Comparison of ENCODE assay signal across 37 cellular contexts in the genomic region with DNA sequence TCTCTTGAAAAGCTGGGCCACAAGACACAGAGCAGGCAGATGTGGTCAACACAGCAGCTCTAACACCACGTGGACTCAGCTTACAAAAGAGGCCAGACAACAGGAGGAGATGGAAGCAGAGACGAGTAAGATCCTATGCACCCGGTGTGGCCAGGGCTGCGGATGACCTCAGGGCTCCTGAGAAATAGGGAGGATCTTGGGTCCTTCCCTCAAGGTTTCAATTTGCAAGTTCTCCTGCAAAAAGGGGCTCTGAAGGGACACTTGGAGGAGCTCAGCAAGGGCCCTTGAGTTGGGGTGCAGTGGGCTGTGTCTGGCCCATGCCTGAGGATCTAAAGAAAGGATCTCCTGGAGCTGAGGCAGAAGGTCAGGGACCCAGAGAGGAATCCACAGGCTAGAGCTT.
"Had no signal": no experiment of that assay in that cellular context is flagged by ENCODE, and none has a peak within 500 bp of the region (broad histone marks: within the 10 kb centered on the region; RNA-seq: fewer than 3 reads in every experiment).

No MANE protein-coding gene starts in this region.

- H3K4me3 Mint-ChIP-seq: activated B cell treated with CpG ODN at 0.5 μM for 24 hours; activated CD4-positive, alpha-beta memory T cell treated with anti-CD3 and anti-CD28 coated beads for 36 hours; activated CD4-positive, alpha-beta T cell treated with anti-CD3 and anti-CD28 coated beads, Interleukin-2, amount 10 ng/mL, durations not matched to agents 24 days and 14 days; activated CD8-positive, alpha-beta T cell treated with anti-CD3 and anti-CD28 coated beads for 36 hours; activated naive CD4-positive, alpha-beta T cell treated with anti-CD3 and anti-CD28 coated beads for 36 hours; activated naive CD8-positive, alpha-beta T cell treated with anti-CD3 and anti-CD28 coated beads for 36 hours; activated T-cell treated with anti-CD3 and anti-CD28 coated beads, Interleukin-2, amount 50 U/mL, for 4 hours; activated T-cell treated with anti-CD3 and anti-CD28 coated beads, Interleukin-2, amount 50 U/mL, for 72 hours; activated T-helper 1 cell treated with anti-CD3 and anti-CD28 coated beads, Interleukin-12 subunit alpha, Interleukin-12 subunit beta, Interleukin-2, Interleukin-4 antibody, amounts not matched to agents 30 ng/mL and 10 ng/mL and 1 ng/mL, durations not matched to agents 14 hours and 24 hours and 36 hours; activated T-helper 17 cell treated with anti-CD3 and anti-CD28 coated beads, Interleukin-2, amount 50 U/mL, for 72 hours; T-helper 1 cell treated with Interleukin-12 subunit alpha and Interleukin-12 subunit beta and Interleukin-4 antibody, amounts not matched to agents 30 μg/mL and 1 μg/mL, for 36 hours; T-helper 2 cell treated with Interferon-gamma antibody and Interleukin-4, amounts not matched to agents 5 μg/mL and 100 μg/mL, for 36 hours had no signal

- H3K36me3 Mint-ChIP-seq: activated CD4-positive, alpha-beta memory T cell treated with anti-CD3 and anti-CD28 coated beads for 36 hours; activated naive CD4-positive, alpha-beta T cell treated with anti-CD3 and anti-CD28 coated beads, Interleukin-2, amount 50 U/mL, for 72 hours; activated naive CD8-positive, alpha-beta T cell treated with anti-CD3 and anti-CD28 coated beads for 36 hours had no signal

- FAIRE-seq: astrocyte, TTC549 had no signal

- H3K36me3 ChIP-seq: adrenal gland, brain microvascular endothelial cell, breast epithelium had no signal

- H3K9me3 Mint-ChIP-seq: activated B cell treated with CpG ODN at 0.5 μM for 24 hours; activated CD4-positive, alpha-beta memory T cell treated with anti-CD3 and anti-CD28 coated beads for 36 hours; activated CD4-positive, alpha-beta T cell treated with anti-CD3 and anti-CD28 coated beads, Interleukin-2, amount 10 ng/mL, durations not matched to agents 24 days and 14 days; activated CD8-positive, alpha-beta T cell treated with anti-CD3 and anti-CD28 coated beads for 36 hours; activated naive CD4-positive, alpha-beta T cell treated with anti-CD3 and anti-CD28 coated beads for 36 hours; activated naive CD4-positive, alpha-beta T cell treated with anti-CD3 and anti-CD28 coated beads, Interleukin-2, amount 50 U/mL, for 72 hours; activated naive CD8-positive, alpha-beta T cell treated with anti-CD3 and anti-CD28 coated beads for 36 hours; activated T-cell treated with anti-CD3 and anti-CD28 coated beads, Interleukin-2, amount 50 U/mL, for 4 hours; activated T-cell treated with anti-CD3 and anti-CD28 coated beads, Interleukin-2, amount 50 U/mL, for 72 hours; activated T-helper 1 cell treated with anti-CD3 and anti-CD28 coated beads, Interleukin-12 subunit alpha, Interleukin-12 subunit beta, Interleukin-2, Interleukin-4 antibody, amounts not matched to agents 30 ng/mL and 10 ng/mL and 1 ng/mL, durations not matched to agents 14 hours and 24 hours and 36 hours; activated T-helper 17 cell treated with anti-CD3 and anti-CD28 coated beads, Interleukin-2, amount 50 U/mL, for 72 hours; T-helper 1 cell treated with Interleukin-12 subunit alpha and Interleukin-12 subunit beta and Interleukin-4 antibody, amounts not matched to agents 30 μg/mL and 1 μg/mL, for 36 hours; T-helper 2 cell treated with Interferon-gamma antibody and Interleukin-4, amounts not matched to agents 5 μg/mL and 100 μg/mL, for 36 hours had no signal

- H3K27me3 ChIP-seq: adrenal gland, body of pancreas, brain microvascular endothelial cell, breast epithelium had no signal

- H3K27me3 Mint-ChIP-seq: activated B cell treated with CpG ODN at 0.5 μM for 24 hours had no signal

- H3K27ac ChIP-seq: adrenal gland, body of pancreas, brain microvascular endothelial cell, breast epithelium, VCaP had no signal

- H3K9me3 ChIP-seq: adrenal gland, body of pancreas, breast epithelium had no signal

- DNase-seq: activated B cell treated with CpG ODN at 0.5 μM for 24 hours; activated CD4-positive, alpha-beta memory T cell treated with anti-CD3 and anti-CD28 coated beads for 36 hours; activated CD4-positive, alpha-beta T cell treated with anti-CD3 and anti-CD28 coated beads for 4 hours; activated CD4-positive, alpha-beta T cell treated with anti-CD3 and anti-CD28 coated beads, Interleukin-2, amount 10 ng/mL, durations not matched to agents 24 days and 14 days; activated CD4-positive, alpha-beta T cell treated with anti-CD3 and anti-CD28 coated beads, Interleukin-2, amount 50 U/mL, for 1 hour; activated CD4-positive, alpha-beta T cell treated with anti-CD3 and anti-CD28 coated beads, Interleukin-2, amount 50 U/mL, for 4 hours; activated CD4-positive, CD25-positive, alpha-beta regulatory T cell treated with anti-CD3 and anti-CD28 coated beads, Interleukin-2, amount 50 U/mL, for 72 hours; activated CD8-positive, alpha-beta memory T cell treated with anti-CD3 and anti-CD28 coated beads, Interleukin-2, amount 50 U/mL, for 4 hours; activated CD8-positive, alpha-beta T cell treated with anti-CD3 and anti-CD28 coated beads for 36 hours; activated effector memory CD4-positive, alpha-beta T cell treated with anti-CD3 and anti-CD28 coated beads, Interleukin-2, amount 50 U/mL, for 16 hours; activated gamma-delta T cell treated with Interleukin-2 at 50 U/mL for 16 hours; activated naive CD4-positive, alpha-beta T cell; activated naive CD4-positive, alpha-beta T cell treated with anti-CD3 and anti-CD28 coated beads for 36 hours; activated naive CD4-positive, alpha-beta T cell treated with anti-CD3 and anti-CD28 coated beads, Interleukin-2, amount 50 U/mL, for 16 hours; activated naive CD8-positive, alpha-beta T cell treated with anti-CD3 and anti-CD28 coated beads for 36 hours; activated T-cell treated with anti-CD3 and anti-CD28 coated beads for 4 hours; activated T-cell treated with anti-CD3 and anti-CD28 coated beads, Interleukin-2, amount 50 U/mL, for 1 hour; activated T-cell treated with anti-CD3 and anti-CD28 coated beads, Interleukin-2, amount 50 U/mL, for 4 hours; activated T-cell treated with anti-CD3 and anti-CD28 coated beads, Interleukin-2, amount 50 U/mL, for 72 hours; amniotic stem cell; aorta; body of pancreas; brain microvascular endothelial cell; central memory CD4-positive, alpha-beta T cell; T-helper 1 cell; T-helper 2 cell; T-helper 9 cell had no signal

- H3K4me3 ChIP-seq: adrenal gland, body of pancreas, breast epithelium had no signal

- ATAC-seq: activated CD8-positive, alpha-beta T cell treated with anti-CD3 and anti-CD28 coated beads for 36 hours; activated naive CD4-positive, alpha-beta T cell treated with anti-CD3 and anti-CD28 coated beads, Interleukin-2, amount 50 U/mL, for 72 hours; activated T-cell treated with anti-CD3 and anti-CD28 coated beads, Interleukin-2, amount 50 U/mL, for 4 hours; activated T-cell treated with anti-CD3 and anti-CD28 coated beads, Interleukin-2, amount 50 U/mL, for 72 hours; activated T-helper 17 cell treated with anti-CD3 and anti-CD28 coated beads, Interleukin-2, amount 50 U/mL, for 72 hours; body of pancreas had no signal

- H3K27ac Mint-ChIP-seq: activated B cell treated with CpG ODN at 0.5 μM for 24 hours; activated CD4-positive, alpha-beta memory T cell treated with anti-CD3 and anti-CD28 coated beads for 36 hours; activated CD4-positive, alpha-beta T cell treated with anti-CD3 and anti-CD28 coated beads, Interleukin-2, amount 10 ng/mL, durations not matched to agents 24 days and 14 days; activated CD8-positive, alpha-beta T cell treated with anti-CD3 and anti-CD28 coated beads for 36 hours; activated naive CD4-positive, alpha-beta T cell treated with anti-CD3 and anti-CD28 coated beads for 36 hours; activated naive CD4-positive, alpha-beta T cell treated with anti-CD3 and anti-CD28 coated beads, Interleukin-2, amount 50 U/mL, for 72 hours; activated naive CD8-positive, alpha-beta T cell treated with anti-CD3 and anti-CD28 coated beads for 36 hours; activated T-cell treated with anti-CD3 and anti-CD28 coated beads, Interleukin-2, amount 50 U/mL, for 72 hours; activated T-helper 1 cell treated with anti-CD3 and anti-CD28 coated beads, Interleukin-12 subunit alpha, Interleukin-12 subunit beta, Interleukin-2, Interleukin-4 antibody, amounts not matched to agents 30 ng/mL and 10 ng/mL and 1 ng/mL, durations not matched to agents 14 hours and 24 hours and 36 hours; activated T-helper 17 cell treated with anti-CD3 and anti-CD28 coated beads, Interleukin-2, amount 50 U/mL, for 72 hours; T-helper 1 cell treated with Interleukin-12 subunit alpha and Interleukin-12 subunit beta and Interleukin-4 antibody, amounts not matched to agents 30 μg/mL and 1 μg/mL, for 36 hours; T-helper 2 cell treated with Interferon-gamma antibody and Interleukin-4, amounts not matched to agents 5 μg/mL and 100 μg/mL, for 36 hours had no signal

- H3K4me1 ChIP-seq: body of pancreas, breast epithelium had no signal

- H3K4me1 Mint-ChIP-seq: activated B cell treated with CpG ODN at 0.5 μM for 24 hours; activated CD4-positive, alpha-beta T cell treated with anti-CD3 and anti-CD28 coated beads, Interleukin-2, amount 10 ng/mL, durations not matched to agents 24 days and 14 days; activated naive CD8-positive, alpha-beta T cell treated with anti-CD3 and anti-CD28 coated beads for 36 hours; activated T-helper 17 cell treated with anti-CD3 and anti-CD28 coated beads, Interleukin-2, amount 50 U/mL, for 72 hours had no signal
